ENCODE assay signal across 22 cellular contexts in the genomic region with DNA sequence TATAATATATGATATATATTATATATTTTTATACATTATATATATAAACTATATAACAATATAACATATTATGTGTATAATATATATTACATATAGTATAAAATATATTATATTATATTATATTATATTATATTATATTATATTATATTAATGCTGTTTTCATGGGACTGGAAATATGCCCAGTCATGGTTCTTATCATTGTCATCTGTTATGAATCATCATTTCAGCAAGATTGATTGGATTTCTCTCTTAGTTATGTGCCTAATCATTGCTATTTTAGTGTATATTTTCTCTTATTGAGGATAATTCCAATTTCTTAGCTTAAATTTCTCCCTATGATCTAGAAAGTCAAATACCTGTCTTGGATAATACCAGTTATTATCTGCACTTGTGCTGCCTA.
DNase-seq lines count a peak whose midpoint lies in the region; ATAC-seq and TF ChIP-seq lines count a peak whose summit lies in the region.
"Had no signal": no experiment of that assay in that cellular context is flagged by ENCODE, and none has a peak within 500 bp of the region (broad histone marks: within the 10 kb centered on the region; RNA-seq: fewer than 3 reads in every experiment).

No MANE protein-coding gene starts in this region.

- no peak overlapping the region for H4K8ac ChIP-seq in IMR-90 (ENCODE audit: low read depth in 2 of 2, low read length in 2 of 2)

- no peak overlapping the region for H3K56ac ChIP-seq in IMR-90 (ENCODE audit: extremely low read depth, insufficient read depth, low read length)

- no TSS peak for BruUV-seq in IMR-90 (replicated peaks; lab: Mats Ljungman, UMichigan)

- no peaks in the 10 kb centered on the region for H3K27me3 ChIP-seq in IMR-90 (ENCODE audit: control insufficient read depth, insufficient read depth, low read length)
- H3K27me3 ChIP-seq: BE2C; BLaER1 treated with 17β-estradiol and CSF1 and Interleukin-3, amounts not matched to agents 10 nM and 100 nM had no signal

- H3K9me3 ChIP-seq in IMR-90 (ENCODE audit: control insufficient read depth, insufficient read depth, low read length): peaks cover 7% of the 10 kb centered on the region
- H3K9me3 ChIP-seq: BE2C; BLaER1 treated with 17β-estradiol and CSF1 and Interleukin-3, amounts not matched to agents 10 nM and 100 nM had no signal

- ATAC-seq in IMR-90 (ENCODE audit: low read depth) (no peak), HG03135 (IDR thresholded peaks at IDR 0.05; ENCODE audit: unreplicated experiment) (no peak)
- ATAC-seq: GM12878 had no signal

- H3K36me3 ChIP-seq in IMR-90 (ENCODE audit: control insufficient read depth, insufficient read depth, low read length): no peaks in the 10 kb centered on the region
- H3K36me3 ChIP-seq: BE2C; BLaER1 treated with 17β-estradiol and CSF1 and Interleukin-3, amounts not matched to agents 10 nM and 100 nM had no signal

- H3K79me1 ChIP-seq in IMR-90 (ENCODE audit: low read depth in 1 of 2, low read length in 2 of 2): no peaks in the 10 kb centered on the region

- H2AK5ac ChIP-seq in IMR-90 (ENCODE audit: low read depth, low read length): no peak overlapping the region

- H3K4ac ChIP-seq in IMR-90 (ENCODE audit: low read depth, low read length): no peak overlapping the region

- intact Hi-C loops in IMR-90 (cut with micrococcal nuclease): no loop called here
- intact Hi-C loops in posterior vena cava (cut with DNase I): no loop called here

- H2BK120ac ChIP-seq in IMR-90 (ENCODE audit: low read depth, low read length): no peak overlapping the region

- H3K4me3 ChIP-seq in IMR-90 (ENCODE audit: insufficient read depth, low read depth, low read length): no peak overlapping the region
- H3K4me3 ChIP-seq: BLaER1 treated with 17β-estradiol and CSF1 and Interleukin-3, amounts not matched to agents 10 nM and 100 nM; GM12878; GM23248 had no signal

- no peak overlapping the region for H3K14ac ChIP-seq in IMR-90 (replicated peaks; ENCODE audit: low read depth, low read length)

- TF ChIP-seq CTCF in IMR-90 (conservative IDR thresholded peaks at IDR 0.05; ENCODE audit: low read depth, low read length): no peak

- TF ChIP-seq RAD21 in IMR-90 (IDR thresholded peaks at IDR 0.05; ENCODE audit: low read length): no peak

- no peak overlapping the region for H3K18ac ChIP-seq in IMR-90 (ENCODE audit: low read depth, low read length)

- no peak overlapping the region for H2AK9ac ChIP-seq in IMR-90 (replicated peaks; ENCODE audit: low read depth, low read length, poor library complexity)

- H2BK20ac ChIP-seq in IMR-90 (ENCODE audit: low read depth, low read length): no peak overlapping the region

- no peak overlapping the region for H3K9ac ChIP-seq in IMR-90 (ENCODE audit: low read depth, low read length)
- H3K9ac ChIP-seq: BLaER1 treated with 17β-estradiol and CSF1 and Interleukin-3, amounts not matched to agents 10 nM and 100 nM; GM23248 had no signal

- no peak overlapping the region for H2AFZ ChIP-seq in IMR-90 (replicated peaks; ENCODE audit: low read length, poor library complexity)
- H2AFZ ChIP-seq: GM23248 had no signal

- CTCF ChIA-PET in IMR-90 (lab: Yijun Ruan, JAX): no interaction called here

- no peak overlapping the region for H3K4me2 ChIP-seq in IMR-90 (ENCODE audit: low read depth, low read length)
- H3K4me2 ChIP-seq: BLaER1 treated with 17β-estradiol and CSF1 and Interleukin-3, amounts not matched to agents 10 nM and 100 nM had no signal

- DNase-seq in DMS53 treated with DMSO at 0.1 percent for 48 hours (lab: John Stamatoyannopoulos, UW; ENCODE audit: unreplicated experiment): peak; percentile 43
- DNase-seq in DMS53 (lab: John Stamatoyannopoulos, UW): no peak
- DNase-seq in NCI-H510A treated with DMSO at 0.1 percent for 48 hours (lab: John Stamatoyannopoulos, UW): peak; percentile 55
- DNase-seq in NCI-H510A (lab: John Stamatoyannopoulos, UW): no peak
- DNase-seq in IMR-90: no peak
- peak; percentile 1 for DNase-seq in myocyte (ENCODE audit: low read depth)
- DNase-seq in posterior vena cava (ENCODE audit: low spot score): no peak
- DNase-seq: ACHN; AML-193; BE2C; CD4-positive, alpha-beta T cell; CD8-positive, alpha-beta memory T cell; DMS 273 treated with DMSO at 0.1 percent for 48 hours; DND-41; GDM1; GM23248; H7; HCEC 1CT had no signal

- no peaks in the 10 kb centered on the region for H4K20me1 ChIP-seq in IMR-90 (ENCODE audit: insufficient read depth, low read length)
- H4K20me1 ChIP-seq: BLaER1 treated with 17β-estradiol and CSF1 and Interleukin-3, amounts not matched to agents 10 nM and 100 nM had no signal

- POLR2A ChIA-PET in IMR-90 (lab: Charles Lee; ENCODE audit: unreplicated experiment): no interaction called here

- no peaks in the 10 kb centered on the region for H3K4me1 ChIP-seq in IMR-90 (ENCODE audit: control insufficient read depth, insufficient read depth, low read length)
- H3K4me1 ChIP-seq: BE2C; BLaER1 treated with 17β-estradiol and CSF1 and Interleukin-3, amounts not matched to agents 10 nM and 100 nM had no signal

- dilution Hi-C loops in IMR-90 (cut with HindIII; ENCODE audit: low sequenced_read_pairs, unreplicated experiment): no loop called here

- no peak overlapping the region for H3K27ac ChIP-seq in IMR-90 (ENCODE audit: insufficient read depth, low read length)
- H3K27ac ChIP-seq: 22Rv1; BLaER1 treated with 17β-estradiol and CSF1 and Interleukin-3, amounts not matched to agents 10 nM and 100 nM; GM23248 had no signal

- H4K91ac ChIP-seq in IMR-90 (ENCODE audit: insufficient read depth, low read depth, low read length): no peak overlapping the region

- in situ Hi-C loops in IMR-90 (cut with MboI; ENCODE audit: low sequenced_read_pairs): no loop called here

- H3K9me1 ChIP-seq in IMR-90 (ENCODE audit: insufficient read depth, low read length): no peaks in the 10 kb centered on the region

- no peak overlapping the region for H2BK5ac ChIP-seq in IMR-90 (ENCODE audit: low read depth, low read length, poor library complexity, severe bottlenecking)

- H4K5ac ChIP-seq in IMR-90 (ENCODE audit: low read depth, low read length): no peak overlapping the region

- H2BK15ac ChIP-seq in IMR-90 (ENCODE audit: low read depth, low read length): no peak overlapping the region

- no peak overlapping the region for H3K23ac ChIP-seq in IMR-90 (ENCODE audit: low read depth, low read length)

- TF ChIP-seq POLR2A in IMR-90 (IDR thresholded peaks at IDR 0.05; ENCODE audit: low read depth, low read length): no peak

TF ChIP-seq in IMR-90, 13 proteins besides CTCF, POLR2A, EP300 and RAD21:
- TF ChIP-seq BHLHE40 (IDR thresholded peaks at IDR 0.05; ENCODE audit: low read depth, low read length) (no peak), NFE2L2 (IDR thresholded peaks at IDR 0.05; ENCODE audit: low read depth, low read length) (peak; percentile 60)

Comparison
In these comparisons a context has a peak if more than half of its experiments do, and no peak if none do; other contexts are left out.
1. DNase-seq: peak in DMS53 treated with DMSO at 0.1 percent for 48 hours (single experiment), NCI-H510A treated with DMSO at 0.1 percent for 48 hours (single experiment) and myocyte (single experiment); none in DMS53 (single experiment), NCI-H510A (single experiment), IMR-90 (single experiment) and posterior vena cava (single experiment).